12 cellular contexts compared by ENCODE assay signal in the genomic region with DNA sequence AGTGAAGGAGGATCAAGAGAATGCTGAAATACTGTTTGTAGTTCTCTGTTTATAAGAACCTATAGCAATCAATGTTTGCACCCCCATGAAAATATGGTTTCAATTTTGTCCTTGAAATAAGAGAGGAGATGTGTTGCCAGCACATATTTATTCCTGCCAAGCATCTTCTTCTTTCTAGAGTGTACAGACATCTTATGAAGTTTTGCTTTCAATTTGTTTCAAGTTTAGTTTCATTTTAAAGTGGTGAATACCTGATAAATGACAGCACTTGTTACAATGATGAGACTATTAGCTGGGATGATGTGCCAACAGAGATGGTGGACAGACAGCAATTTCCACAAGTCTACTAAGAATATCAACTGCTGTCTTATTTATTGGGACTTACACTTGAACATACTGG. TPM values are rescaled to one million over a fixed set of nuclear protein-coding genes. Genes with fewer than 3 reads are reported as not detected.
DNase-seq lines count a peak whose midpoint lies in the region; ATAC-seq and TF ChIP-seq lines count a peak whose summit lies in the region.
"Had no signal": no experiment of that assay in that cellular context is flagged by ENCODE, and none has a peak within 500 bp of the region (broad histone marks: within the 10 kb centered on the region; RNA-seq: fewer than 3 reads in every experiment).

No MANE protein-coding gene starts in this region.

- no peaks in the 10 kb centered on the region for H3K27me3 ChIP-seq in sigmoid colon
- H3K27me3 ChIP-seq: dorsolateral prefrontal cortex had no signal

- DNase-seq in GM12865 (ENCODE audit: low read depth) (peak; percentile 17), activated gamma-delta T cell treated with Interleukin-2 at 50 U/mL for 16 hours (no peak), sigmoid colon (no peak)
- DNase-seq in effector CD4-positive, alpha-beta T cell: no peak
- DNase-seq: dorsolateral prefrontal cortex, GF-D8, NCI-H1694, Right ventricle myocardium superior had no signal

- TF ChIP-seq EP300 in sigmoid colon (IDR thresholded peaks at IDR 0.05): no peak

- no peaks in the 10 kb centered on the region for H3K36me3 ChIP-seq in sigmoid colon

- TF ChIP-seq CTCF in GM12865 (IDR thresholded peaks at IDR 0.05; ENCODE audit: insufficient read depth, low read depth, low read length, missing control alignments) (no peak), sigmoid colon (IDR thresholded peaks at IDR 0.05) (no peak)

- H3K4me3 ChIP-seq in GM12865 (ENCODE audit: low read depth, low read length): no peak overlapping the region
- no peak overlapping the region for H3K4me3 ChIP-seq in sigmoid colon
- H3K4me3 ChIP-seq: dorsolateral prefrontal cortex had no signal

- intact Hi-C loops in sigmoid colon (cut with DNase I): no loop called here

- ATAC-seq in GM19395 (IDR thresholded peaks at IDR 0.05; ENCODE audit: unreplicated experiment) (peak; percentile 88), HG02870 (IDR thresholded peaks at IDR 0.05; ENCODE audit: unreplicated experiment) (peak; percentile 64), HG03571 (IDR thresholded peaks at IDR 0.05; ENCODE audit: unreplicated experiment) (peak; percentile 69), GM21737 (IDR thresholded peaks at IDR 0.05; ENCODE audit: unreplicated experiment) (no peak)

- no peak overlapping the region for H3K27ac ChIP-seq in sigmoid colon
- H3K27ac ChIP-seq: dorsolateral prefrontal cortex had no signal

- no peak for TF ChIP-seq POLR2A in sigmoid colon (IDR thresholded peaks at IDR 0.05)

- no peaks in the 10 kb centered on the region for H3K9me3 ChIP-seq in sigmoid colon

- H3K4me1 ChIP-seq in sigmoid colon: no peaks in the 10 kb centered on the region

RNA-seq across cellular contexts. Expression of a gene that starts 39.2 kb away (rescaled TPM):
- 1 to 10 TPM; 1.9 to 5.2 (median 3.7) TPM for total RNA-seq in sigmoid colon
- 10 to 100 TPM in 2 of 3 donors, 1 to 10 TPM in 1; 9.6 to 37.1 (median 22.2) TPM for polyA plus RNA-seq in sigmoid colon
